In the genomic region with DNA sequence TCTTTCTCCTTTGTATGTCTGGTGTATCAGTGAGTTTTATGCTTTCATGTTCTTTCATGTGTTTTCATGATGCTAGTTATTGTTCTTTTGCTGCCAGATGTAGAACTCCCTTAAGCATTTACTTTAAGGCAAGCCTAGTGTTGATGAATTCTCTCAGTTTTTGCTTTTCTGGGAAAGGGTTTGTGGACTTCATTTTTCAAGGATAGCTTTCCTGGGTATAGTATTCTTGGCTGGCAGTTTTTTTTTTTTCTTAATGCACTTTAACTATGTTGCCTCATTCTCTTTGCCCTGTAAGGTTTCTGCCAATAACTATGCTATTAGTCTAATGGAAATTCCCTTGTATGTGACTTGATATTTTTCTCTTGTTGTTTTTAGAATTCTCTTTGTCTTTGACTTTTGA, we compare ENCODE assay signal across 27 cellular contexts.
DNase-seq lines count a peak whose midpoint lies in the region; TF ChIP-seq lines count a peak whose summit lies in the region.
"Had no signal": no experiment of that assay in that cellular context is flagged by ENCODE, and none has a peak within 500 bp of the region (broad histone marks: within the 10 kb centered on the region; RNA-seq: fewer than 3 reads in every experiment).

No MANE protein-coding gene starts in this region.

- H3K27ac ChIP-seq in HEK293 (ENCODE audit: extremely low read depth, low read depth, low read length) = no peak overlapping the region
- H3K27ac ChIP-seq: 22Rv1; A549; BLaER1; BLaER1 treated with 17β-estradiol and CSF1 and Interleukin-3, amounts not matched to agents 10 nM and 100 nM; C4-2B had no signal

- no peak overlapping the region for H3K4me3 ChIP-seq in HEK293 (ENCODE audit: low read depth, low read length)
- H3K4me3 ChIP-seq: A549; BLaER1; BLaER1 treated with 17β-estradiol and CSF1 and Interleukin-3, amounts not matched to agents 10 nM and 100 nM had no signal

- CTCF ChIA-PET in HEK293 (lab: Yijun Ruan, JAX) = no interaction called here

- no peak for DNase-seq in NCI-H146 (lab: John Stamatoyannopoulos, UW)
- DNase-seq: 8988T; ACHN; AML-193; BE2C; C1 segment of cervical spinal cord; Caco-2; Calu3; CD4-positive, alpha-beta memory T cell; CD4-positive, alpha-beta T cell; CD4-positive, CD25-positive, alpha-beta regulatory T cell; CD8-positive, alpha-beta memory T cell; CD8-positive, alpha-beta T cell; COR-L47; DMS 273 treated with DMSO at 0.1 percent for 48 hours; DMS153; DMS53; DMS79; DMS79 treated with DMSO at 0.1 percent for 48 hours; DND-41; EL had no signal

- H3K9me3 ChIP-seq in HEK293 (ENCODE audit: control insufficient read depth, insufficient read depth, low read depth, low read length) = no peaks in the 10 kb centered on the region
- H3K9me3 ChIP-seq: BE2C had no signal

- H3K36me3 ChIP-seq in HEK293 (ENCODE audit: control insufficient read depth in 2 of 2, insufficient read depth in 1 of 2, low read length in 2 of 2) = no peaks in the 10 kb centered on the region
- H3K36me3 ChIP-seq: BE2C, BLaER1 had no signal

- no peak for TF ChIP-seq CTCF in HEK293 (tag by site-specific recombination; IDR thresholded peaks at IDR 0.05)

- POLR2A ChIA-PET in HEK293 (lab: Yijun Ruan, JAX) = no interaction called here

- no peaks in the 10 kb centered on the region for H3K4me1 ChIP-seq in HEK293 (ENCODE audit: control insufficient read depth, insufficient read depth, low read length)
- H3K4me1 ChIP-seq: BE2C, BLaER1 had no signal

TF ChIP-seq in HEK293, 187 proteins besides CTCF, POLR2A, EP300 and RAD21:
- TF ChIP-seq SETDB1 (IDR thresholded peaks at IDR 0.05; ENCODE audit: insufficient read length, low read length) (peak; percentile 96), TRIM28 (IDR thresholded peaks at IDR 0.05; ENCODE audit: borderline replicate concordance, low read length) (0 out of 2 replicates have a peak, but pooled peaks have one; percentile 63), ZNF621 (tag by site-specific recombination; IDR thresholded peaks at IDR 0.05) (no peak)
